ENCODE assay signal across 18 cellular contexts in the genomic region with DNA sequence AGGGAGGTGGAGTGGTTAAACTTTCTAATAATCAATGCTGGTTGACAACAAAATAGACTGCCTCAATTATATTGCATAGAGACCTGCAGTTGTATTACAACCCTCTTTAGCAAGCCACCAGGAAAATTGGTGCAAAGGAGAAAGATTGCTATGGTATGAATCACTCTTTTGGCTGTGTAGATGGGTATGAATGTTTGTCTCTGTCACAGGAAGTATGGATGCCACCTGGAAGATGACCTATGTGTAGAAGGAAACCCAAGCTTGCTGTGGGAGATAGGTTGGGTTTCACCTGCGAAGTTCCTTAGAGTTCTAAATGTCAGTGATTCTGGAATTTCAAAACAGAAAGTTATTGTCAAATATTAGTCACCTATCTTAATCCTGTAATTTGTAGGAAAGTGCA.
A peak's percentile ranks its signal among the peaks of the same experiment; 100 is the strongest.
DNase-seq lines count a peak whose midpoint lies in the region; ATAC-seq and TF ChIP-seq lines count a peak whose summit lies in the region.
"Had no signal": no experiment of that assay in that cellular context is flagged by ENCODE, and none has a peak within 500 bp of the region (broad histone marks: within the 10 kb centered on the region; RNA-seq: fewer than 3 reads in every experiment).

No MANE protein-coding gene starts in this region.

- H3K9me3 ChIP-seq in PC-3 (ENCODE audit: low read length), result no peaks in the 10 kb centered on the region
- H3K9me3 ChIP-seq in effector memory CD4-positive, alpha-beta T cell (ENCODE audit: control insufficient read depth, low read length), result no peaks in the 10 kb centered on the region
- H3K9me3 ChIP-seq: BE2C, transverse colon had no signal

- no peak for TF ChIP-seq CTCF in PC-3 (conservative IDR thresholded peaks at IDR 0.05; ENCODE audit: low read depth, low read length)

- intact Hi-C loops in PC-3 (cut with micrococcal nuclease), result no loop called here

- H3K4me2 ChIP-seq in PC-3 (ENCODE audit: low read length), result peak overlapping the region; percentile 76

- H3K9me2 ChIP-seq in PC-3 (replicated peaks; ENCODE audit: low read length), result no peaks in the 10 kb centered on the region

- no TSS peak for BruUV-seq in PC-3 (replicated peaks; lab: Mats Ljungman, UMichigan)

- no peaks in the 10 kb centered on the region for H3F3A ChIP-seq in PC-3 (ENCODE audit: low read length, unreplicated experiment)

- H3K79me2 ChIP-seq in PC-3 (ENCODE audit: low read length), result no peaks in the 10 kb centered on the region

- H2AFZ ChIP-seq in PC-3 (ENCODE audit: low read length), result peak overlapping the region; percentile 37; the same call in 1 of the 2 replicates

- no peaks in the 10 kb centered on the region for H4K20me1 ChIP-seq in PC-3 (ENCODE audit: low read length)

- ATAC-seq in PC-3 (peak; percentile 83), HG03342 (IDR thresholded peaks at IDR 0.05; ENCODE audit: unreplicated experiment) (no peak)
- ATAC-seq: activated CD8-positive, alpha-beta T cell treated with anti-CD3 and anti-CD28 coated beads for 36 hours had no signal

- H3K9ac ChIP-seq in PC-3 (ENCODE audit: low read length), result no peak overlapping the region

- no peaks in the 10 kb centered on the region for H3K27me3 ChIP-seq in PC-3 (ENCODE audit: low read length)
- H3K27me3 ChIP-seq in effector memory CD4-positive, alpha-beta T cell (replicated peaks; ENCODE audit: control insufficient read depth, insufficient read depth, low read length, poor library complexity, severe bottlenecking), result no peaks in the 10 kb centered on the region
- H3K27me3 ChIP-seq: BE2C, transverse colon had no signal

- no peak overlapping the region for H3K27ac ChIP-seq in PC-3 (ENCODE audit: low read length)
- H3K27ac ChIP-seq in effector memory CD4-positive, alpha-beta T cell (ENCODE audit: insufficient read depth, low read length, poor library complexity, severe bottlenecking), result no peak overlapping the region
- H3K27ac ChIP-seq: skin epidermis, transverse colon had no signal

- H3K36me3 ChIP-seq in PC-3 (ENCODE audit: low read depth, low read length), result no peaks in the 10 kb centered on the region
- no peaks in the 10 kb centered on the region for H3K36me3 ChIP-seq in effector memory CD4-positive, alpha-beta T cell (ENCODE audit: control insufficient read depth, insufficient read depth, low read length)
- H3K36me3 ChIP-seq: BE2C, transverse colon had no signal

- peak overlapping the region; percentile 22; the same call in 1 of the 2 replicates for H3K4me3 ChIP-seq in PC-3 (ENCODE audit: low read length)
- H3K4me3 ChIP-seq in effector memory CD4-positive, alpha-beta T cell (ENCODE audit: insufficient read depth, low read depth, low read length, poor library complexity, severe bottlenecking), result no peak overlapping the region
- H3K4me3 ChIP-seq: skin epidermis, transverse colon had no signal

- DNase-seq in HCEC 1CT (peak; percentile 48), PC-3 (peak; percentile 74), dermis microvascular lymphatic vessel endothelial cell (ENCODE audit: low read depth in 2 of 2) (peak; percentile 70 to 71), lung microvascular endothelial cell (ENCODE audit: low read depth in 2 of 2) (peak; percentile 58 to 68), NCI-H1092 (lab: John Stamatoyannopoulos, UW) (no peak)
- no peak for DNase-seq in effector memory CD4-positive, alpha-beta T cell
- DNase-seq: activated CD4-positive, CD25-positive, alpha-beta regulatory T cell; activated CD8-positive, alpha-beta T cell treated with anti-CD3 and anti-CD28 coated beads for 36 hours; activated naive CD4-positive, alpha-beta T cell treated with anti-CD3 and anti-CD28 coated beads for 36 hours; activated T-cell treated with anti-CD3 and anti-CD28 coated beads, Interleukin-2, amount 50 U/mL, for 24 hours; anterior cingulate cortex; COR-L47; foreskin melanocyte; NCI-H187 treated with DMSO at 0.1 percent for 48 hours; transverse colon had no signal

- H3K4me1 ChIP-seq in PC-3 (ENCODE audit: insufficient read depth, low read length), result peaks cover 16% of the 10 kb centered on the region
- no peaks in the 10 kb centered on the region for H3K4me1 ChIP-seq in effector memory CD4-positive, alpha-beta T cell (ENCODE audit: control insufficient read depth, insufficient read depth, low read length, poor library complexity, severe bottlenecking)

- POLR2A ChIA-PET in PC-3 (lab: Charles Lee; ENCODE audit: unreplicated experiment), result no interaction called here

- CTCF ChIA-PET in PC-3 (lab: Charles Lee), result no interaction called here

Comparison
In these comparisons a context has a peak if more than half of its experiments do, and no peak if none do; other contexts are left out.
1. DNase-seq: peak in HCEC 1CT (single experiment), PC-3 (single experiment), dermis microvascular lymphatic vessel endothelial cell (2 of 2) and lung microvascular endothelial cell (2 of 2); none in effector memory CD4-positive, alpha-beta T cell (0 of 3) and NCI-H1092 (single experiment).